ENCODE assay signal across 33 cellular contexts in genomic region chr17:35651467-35651866, GRCh38.
"Had no signal": no experiment of that assay in that cellular context is flagged by ENCODE, and none has a peak within 500 bp of the region (broad histone marks: within the 10 kb centered on the region; RNA-seq: fewer than 3 reads in every experiment).

No MANE protein-coding gene starts in this region.

- H3K4me1 ChIP-seq: ascending aorta, body of pancreas, breast epithelium had no signal

- H3K27me3 ChIP-seq: adrenal gland, ascending aorta, body of pancreas, brain microvascular endothelial cell, breast epithelium, cardiac muscle cell had no signal

- FAIRE-seq: astrocyte, bronchial epithelial cell, colon had no signal

- H3K36me3 ChIP-seq: breast epithelium had no signal

- H3K9me3 ChIP-seq: adrenal gland, ascending aorta, body of pancreas, breast epithelium had no signal

- DNase-seq: activated effector memory CD4-positive, alpha-beta T cell treated with anti-CD3 and anti-CD28 coated beads, Interleukin-2, amount 50 U/mL, for 16 hours; activated effector memory CD4-positive, alpha-beta T cell treated with Interleukin-2 at 50 U/mL for 16 hours; activated gamma-delta T cell; activated gamma-delta T cell treated with Interleukin-2 at 50 U/mL for 16 hours; activated naive CD4-positive, alpha-beta T cell; activated naive CD4-positive, alpha-beta T cell treated with anti-CD3 and anti-CD28 coated beads for 36 hours; activated naive CD4-positive, alpha-beta T cell treated with anti-CD3 and anti-CD28 coated beads, Interleukin-2, amount 10 ng/mL, durations not matched to agents 7 days and 5 days; activated naive CD4-positive, alpha-beta T cell treated with anti-CD3 and anti-CD28 coated beads, Interleukin-2, amount 50 U/mL, for 16 hours; activated naive CD4-positive, alpha-beta T cell treated with Interleukin-2 at 50 U/mL for 16 hours; activated naive CD8-positive, alpha-beta T cell treated with anti-CD3 and anti-CD28 coated beads for 36 hours; activated naive CD8-positive, alpha-beta T cell treated with anti-CD3 and anti-CD28 coated beads, Interleukin-2, amount 10 ng/mL, durations not matched to agents 7 days and 5 days; activated naive CD8-positive, alpha-beta T cell treated with anti-CD3 and anti-CD28 coated beads, Interleukin-2, amount 50 U/mL, for 24 hours; activated T-cell treated with anti-CD3 and anti-CD28 coated beads, Interleukin-2, amount 50 U/mL, for 4 hours; activated T-cell treated with anti-CD3 and anti-CD28 coated beads, Interleukin-2, amount 50 U/mL, for 48 hours; activated T-cell treated with anti-CD3 and anti-CD28 coated beads, Interleukin-2, amount 50 U/mL, for 72 hours; adrenal gland; amniotic stem cell; amygdala; anterior cingulate cortex; aorta; body of pancreas; brain microvascular endothelial cell; caudate nucleus; central memory CD4-positive, alpha-beta T cell; cerebellar nuclear complex had no signal

- ATAC-seq: activated naive CD4-positive, alpha-beta T cell treated with anti-CD3 and anti-CD28 coated beads, Interleukin-2, amount 50 U/mL, for 72 hours; activated naive CD8-positive, alpha-beta T cell treated with anti-CD3 and anti-CD28 coated beads, Interleukin-2, amount 50 U/mL, for 24 hours; activated T-cell treated with anti-CD3 and anti-CD28 coated beads, Interleukin-2, amount 50 U/mL, for 4 hours; activated T-cell treated with anti-CD3 and anti-CD28 coated beads, Interleukin-2, amount 50 U/mL, for 72 hours; activated T-helper 17 cell treated with anti-CD3 and anti-CD28 coated beads, Interleukin-2, amount 50 U/mL, for 72 hours; body of pancreas had no signal

- H3K27ac ChIP-seq: adrenal gland, ascending aorta, body of pancreas, brain microvascular endothelial cell, breast epithelium, cardiac muscle cell had no signal

- H3K4me3 ChIP-seq: adrenal gland, ascending aorta, body of pancreas, breast epithelium, cardiac muscle cell had no signal
